Comparison of ENCODE assay signal across 1 cellular context in genomic region chr2:27445155-27445554, GRCh38.
TF ChIP-seq lines count a peak whose summit lies in the region.

No MANE protein-coding gene starts in this region.

TF ChIP-seq in H1, 55 proteins besides CTCF, POLR2A, EP300 and RAD21:
- no peak for TF ChIP-seq CEBPB (IDR thresholded peaks at IDR 0.05; ENCODE audit: low read depth, low read length)
- TF ChIP-seq RXRA (IDR thresholded peaks at IDR 0.05; ENCODE audit: insufficient read depth, low read depth, low read length): no peak
- TF ChIP-seq JUN (IDR thresholded peaks at IDR 0.05; ENCODE audit: low read depth, low read length): no peak
- no peak for TF ChIP-seq HDAC2 (IDR thresholded peaks at IDR 0.05; ENCODE audit: borderline replicate concordance in 1 of 2, low read depth in 2 of 2, low read length in 2 of 2)
- TF ChIP-seq MAFK (IDR thresholded peaks at IDR 0.05; ENCODE audit: low read depth, low read length): no peak
- TF ChIP-seq POLR2AphosphoS5 (IDR thresholded peaks at IDR 0.05; ENCODE audit: low read depth, low read length): no peak
- no peak for TF ChIP-seq FOSL1 (IDR thresholded peaks at IDR 0.05; ENCODE audit: insufficient read depth, low read depth, low read length)
- no peak for TF ChIP-seq GABPA (IDR thresholded peaks at IDR 0.05; ENCODE audit: borderline replicate concordance, insufficient read depth, low read length)
- TF ChIP-seq ATF2 (IDR thresholded peaks at IDR 0.05; ENCODE audit: low read length): no peak
